ENCODE assay signal across 32 cellular contexts in genomic region chr1:152961201-152961891, GRCh38. TPM values are rescaled to one million over a fixed set of nuclear protein-coding genes. Genes with fewer than 3 reads are reported as not detected.
"Had no signal": no experiment of that assay in that cellular context is flagged by ENCODE, and none has a peak within 500 bp of the region (broad histone marks: within the 10 kb centered on the region; RNA-seq: fewer than 3 reads in every experiment).

No MANE protein-coding gene starts in this region.

- H3K27ac ChIP-seq: esophagus muscularis mucosa, foreskin keratinocyte, heart left ventricle, sigmoid colon, stomach, suprapubic skin, tibial artery, upper lobe of right lung had no signal

- DNase-seq: activated CD4-positive, alpha-beta memory T cell treated with anti-CD3 and anti-CD28 coated beads for 36 hours; activated CD4-positive, alpha-beta T cell treated with anti-CD3 and anti-CD28 coated beads, Interleukin-2, amount 10 ng/mL, durations not matched to agents 24 days and 14 days; activated CD4-positive, CD25-positive, alpha-beta regulatory T cell treated with anti-CD3 and anti-CD28 coated beads, Interleukin-2, amount 50 U/mL, for 72 hours; activated T-cell treated with anti-CD3 and anti-CD28 coated beads, Interleukin-2, amount 50 U/mL, for 4 hours; foreskin keratinocyte; heart left ventricle; hypothalamus; immature natural killer cell; kidney; left colon; sigmoid colon; stimulated activated CD4-positive, alpha-beta T cell treated with anti-CD3 and anti-CD28 coated beads, Interleukin-1b, Interleukin-23, amount 100 ng/mL, for 48 hours; stimulated activated CD4-positive, alpha-beta T cell treated with anti-CD3 and anti-CD28 coated beads, Interleukin-4, amount 100 ng/mL, for 4 hours; stimulated activated CD8-positive, alpha-beta memory T cell treated with anti-CD3 and anti-CD28 coated beads, Interleukin-4, amount 100 ng/mL, for 48 hours; stomach; tibial artery; upper lobe of right lung had no signal

- FAIRE-seq: bronchial epithelial cell, kidney, TTC549 had no signal

- H3K4me3 ChIP-seq: esophagus muscularis mucosa, heart left ventricle, sigmoid colon, smooth muscle cell, stomach, suprapubic skin, tibial artery, upper lobe of right lung had no signal

- H3K4me2 ChIP-seq: smooth muscle cell had no signal

- H3K36me3 ChIP-seq: esophagus muscularis mucosa, heart left ventricle, sigmoid colon, stomach, suprapubic skin, tibial artery, upper lobe of right lung had no signal

- ATAC-seq: activated naive CD4-positive, alpha-beta T cell treated with anti-CD3 and anti-CD28 coated beads, Interleukin-2, amount 50 U/mL, for 72 hours; activated T-cell treated with anti-CD3 and anti-CD28 coated beads, Interleukin-2, amount 50 U/mL, for 4 hours; activated T-helper 17 cell treated with anti-CD3 and anti-CD28 coated beads, Interleukin-2, amount 50 U/mL, for 72 hours; foreskin keratinocyte; heart left ventricle; left colon; stimulated activated memory B cell treated with anti-CD40 and anti-IgM and Interleukin-4, amounts not matched to agents 10 μg/mL and 1 μg/mL and 100 μg/mL, for 72 hours had no signal

- H3K27me3 ChIP-seq: esophagus muscularis mucosa, foreskin keratinocyte, heart left ventricle, sigmoid colon, suprapubic skin, tibial artery, upper lobe of right lung had no signal

- H3K4me1 ChIP-seq: esophagus muscularis mucosa, foreskin keratinocyte, heart left ventricle, sigmoid colon, stomach, suprapubic skin, tibial artery, upper lobe of right lung had no signal

- H3K9me3 ChIP-seq: esophagus muscularis mucosa, heart left ventricle, sigmoid colon, stomach, suprapubic skin, tibial artery, upper lobe of right lung had no signal

RNA-seq across cellular contexts. Expression of gene SPRR4, which starts 9.1 kb away (rescaled TPM):
- total RNA-seq: activated CD4-positive, alpha-beta memory T cell treated with anti-CD3 and anti-CD28 coated beads for 36 hours; activated CD4-positive, alpha-beta T cell treated with anti-CD3 and anti-CD28 coated beads, Interleukin-2, amount 10 ng/mL, durations not matched to agents 24 days and 14 days; activated CD8-positive, alpha-beta memory T cell treated with anti-CD3 and anti-CD28 coated beads for 36 hours; activated naive CD4-positive, alpha-beta T cell treated with anti-CD3 and anti-CD28 coated beads, Interleukin-2, amount 50 U/mL, for 72 hours; activated T-cell treated with anti-CD3 and anti-CD28 coated beads, Interleukin-2, amount 50 U/mL, for 4 hours; activated T-helper 17 cell treated with anti-CD3 and anti-CD28 coated beads, Interleukin-2, amount 50 U/mL, for 72 hours; bronchial epithelial cell; endodermal cell; esophagus muscularis mucosa; heart left ventricle; kidney; left colon; liver; mammary epithelial cell; mucosa of gallbladder; osteoblast; posterior vena cava; sigmoid colon; stomach; upper lobe of right lung had no signal
- polyA plus RNA-seq: heart left ventricle, immature natural killer cell, liver, sigmoid colon, smooth muscle cell, stomach had no signal

RNA-seq across cellular contexts. Expression of gene SPRR5, which starts 14.3 kb away (rescaled TPM):
- total RNA-seq: activated CD4-positive, alpha-beta memory T cell treated with anti-CD3 and anti-CD28 coated beads for 36 hours; activated CD4-positive, alpha-beta T cell treated with anti-CD3 and anti-CD28 coated beads, Interleukin-2, amount 10 ng/mL, durations not matched to agents 24 days and 14 days; activated CD8-positive, alpha-beta memory T cell treated with anti-CD3 and anti-CD28 coated beads for 36 hours; activated naive CD4-positive, alpha-beta T cell treated with anti-CD3 and anti-CD28 coated beads, Interleukin-2, amount 50 U/mL, for 72 hours; activated T-cell treated with anti-CD3 and anti-CD28 coated beads, Interleukin-2, amount 50 U/mL, for 4 hours; activated T-helper 17 cell treated with anti-CD3 and anti-CD28 coated beads, Interleukin-2, amount 50 U/mL, for 72 hours; bronchial epithelial cell; endodermal cell; esophagus muscularis mucosa; heart left ventricle; kidney; left colon; liver; mucosa of gallbladder; osteoblast; posterior vena cava; sigmoid colon; stomach; upper lobe of right lung had no signal
- polyA plus RNA-seq: heart left ventricle, immature natural killer cell, liver, mammary epithelial cell, sigmoid colon, smooth muscle cell had no signal

RNA-seq across cellular contexts. Expression of gene SPRR1A, which starts 22.5 kb away (rescaled TPM):
- total RNA-seq: activated CD4-positive, alpha-beta memory T cell treated with anti-CD3 and anti-CD28 coated beads for 36 hours; activated CD4-positive, alpha-beta T cell treated with anti-CD3 and anti-CD28 coated beads, Interleukin-2, amount 10 ng/mL, durations not matched to agents 24 days and 14 days; activated CD8-positive, alpha-beta memory T cell treated with anti-CD3 and anti-CD28 coated beads for 36 hours; activated naive CD4-positive, alpha-beta T cell treated with anti-CD3 and anti-CD28 coated beads, Interleukin-2, amount 50 U/mL, for 72 hours; activated T-cell treated with anti-CD3 and anti-CD28 coated beads, Interleukin-2, amount 50 U/mL, for 4 hours; activated T-helper 17 cell treated with anti-CD3 and anti-CD28 coated beads, Interleukin-2, amount 50 U/mL, for 72 hours; bronchial epithelial cell; endodermal cell; esophagus muscularis mucosa; heart left ventricle; kidney; left colon; liver; mucosa of gallbladder; osteoblast; posterior vena cava; sigmoid colon; smooth muscle cell; stomach; upper lobe of right lung had no signal
- polyA plus RNA-seq: heart left ventricle, immature natural killer cell, liver, mammary epithelial cell, sigmoid colon had no signal

RNA-seq across cellular contexts. Expression of gene SPRR3, which starts 40.2 kb away (rescaled TPM):
- total RNA-seq: activated CD4-positive, alpha-beta memory T cell treated with anti-CD3 and anti-CD28 coated beads for 36 hours; activated CD4-positive, alpha-beta T cell treated with anti-CD3 and anti-CD28 coated beads, Interleukin-2, amount 10 ng/mL, durations not matched to agents 24 days and 14 days; activated CD8-positive, alpha-beta memory T cell treated with anti-CD3 and anti-CD28 coated beads for 36 hours; activated naive CD4-positive, alpha-beta T cell treated with anti-CD3 and anti-CD28 coated beads, Interleukin-2, amount 50 U/mL, for 72 hours; activated T-cell treated with anti-CD3 and anti-CD28 coated beads, Interleukin-2, amount 50 U/mL, for 4 hours; activated T-helper 17 cell treated with anti-CD3 and anti-CD28 coated beads, Interleukin-2, amount 50 U/mL, for 72 hours; endodermal cell; heart left ventricle; kidney; left colon; liver; mammary epithelial cell; osteoblast; posterior vena cava; sigmoid colon; suprapubic skin; upper lobe of right lung had no signal
- polyA plus RNA-seq: immature natural killer cell had no signal

RNA-seq across cellular contexts. Expression of gene IVL, which starts 53.0 kb away (rescaled TPM):
- total RNA-seq: activated CD4-positive, alpha-beta memory T cell treated with anti-CD3 and anti-CD28 coated beads for 36 hours; activated CD4-positive, alpha-beta T cell treated with anti-CD3 and anti-CD28 coated beads, Interleukin-2, amount 10 ng/mL, durations not matched to agents 24 days and 14 days; activated CD8-positive, alpha-beta memory T cell treated with anti-CD3 and anti-CD28 coated beads for 36 hours; activated naive CD4-positive, alpha-beta T cell treated with anti-CD3 and anti-CD28 coated beads, Interleukin-2, amount 50 U/mL, for 72 hours; activated T-cell treated with anti-CD3 and anti-CD28 coated beads, Interleukin-2, amount 50 U/mL, for 4 hours; activated T-helper 17 cell treated with anti-CD3 and anti-CD28 coated beads, Interleukin-2, amount 50 U/mL, for 72 hours; endodermal cell; esophagus muscularis mucosa; heart left ventricle; kidney; left colon; liver; mucosa of gallbladder; osteoblast; posterior vena cava; sigmoid colon; stomach; upper lobe of right lung had no signal
- polyA plus RNA-seq: immature natural killer cell had no signal
